ENCODE assay signal across 1 cellular context in the genomic region with DNA sequence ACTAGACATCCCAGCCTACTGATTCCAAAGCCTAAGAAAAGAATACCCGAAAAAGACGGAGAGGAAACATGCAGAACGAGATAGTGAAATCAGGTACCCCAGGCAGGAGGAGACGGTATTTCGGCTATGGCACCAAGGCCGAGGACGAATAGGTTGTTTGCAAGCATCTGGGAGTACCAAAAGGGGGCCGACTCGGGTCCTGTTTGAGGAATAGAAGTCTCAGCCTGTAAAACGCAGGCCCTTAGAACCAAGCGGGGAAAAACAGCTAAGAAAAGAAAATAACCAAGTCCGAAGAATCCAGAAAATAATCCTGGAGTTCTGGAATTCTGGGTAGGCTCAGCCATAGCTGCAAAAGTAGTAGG.
A peak's percentile ranks its signal among the peaks of the same experiment; 100 is the strongest.
TF ChIP-seq lines count a peak whose summit lies in the region.

No MANE protein-coding gene starts in this region.

TF ChIP-seq in IMR-90, 13 proteins besides CTCF, POLR2A, EP300 and RAD21 (continued from another document):
- TF ChIP-seq, protein P1, sequence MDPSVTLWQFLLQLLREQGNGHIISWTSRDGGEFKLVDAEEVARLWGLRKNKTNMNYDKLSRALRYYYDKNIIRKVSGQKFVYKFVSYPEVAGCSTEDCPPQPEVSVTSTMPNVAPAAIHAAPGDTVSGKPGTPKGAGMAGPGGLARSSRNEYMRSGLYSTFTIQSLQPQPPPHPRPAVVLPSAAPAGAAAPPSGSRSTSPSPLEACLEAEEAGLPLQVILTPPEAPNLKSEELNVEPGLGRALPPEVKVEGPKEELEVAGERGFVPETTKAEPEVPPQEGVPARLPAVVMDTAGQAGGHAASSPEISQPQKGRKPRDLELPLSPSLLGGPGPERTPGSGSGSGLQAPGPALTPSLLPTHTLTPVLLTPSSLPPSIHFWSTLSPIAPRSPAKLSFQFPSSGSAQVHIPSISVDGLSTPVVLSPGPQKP (IDR thresholded peaks at IDR 0.05; ENCODE audit: borderline replicate concordance, low read depth, low read length): no peak
- TF ChIP-seq BHLHE40 (IDR thresholded peaks at IDR 0.05; ENCODE audit: low read depth, low read length): no peak
- TF ChIP-seq, protein P2, sequence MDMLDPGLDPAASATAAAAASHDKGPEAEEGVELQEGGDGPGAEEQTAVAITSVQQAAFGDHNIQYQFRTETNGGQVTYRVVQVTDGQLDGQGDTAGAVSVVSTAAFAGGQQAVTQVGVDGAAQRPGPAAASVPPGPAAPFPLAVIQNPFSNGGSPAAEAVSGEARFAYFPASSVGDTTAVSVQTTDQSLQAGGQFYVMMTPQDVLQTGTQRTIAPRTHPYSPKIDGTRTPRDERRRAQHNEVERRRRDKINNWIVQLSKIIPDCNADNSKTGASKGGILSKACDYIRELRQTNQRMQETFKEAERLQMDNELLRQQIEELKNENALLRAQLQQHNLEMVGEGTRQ (IDR thresholded peaks at IDR 0.05; ENCODE audit: low read depth, low read length): no peak
- TF ChIP-seq SMC3 (IDR thresholded peaks at IDR 0.05; ENCODE audit: low read depth, low read length): peak; percentile 6; the same call in 1 of the 2 replicates
- no peak for TF ChIP-seq MXI1 (IDR thresholded peaks at IDR 0.05; ENCODE audit: borderline replicate concordance, low read depth, low read length)
